ENCODE assay signal across 13 cellular contexts in the genomic region with DNA sequence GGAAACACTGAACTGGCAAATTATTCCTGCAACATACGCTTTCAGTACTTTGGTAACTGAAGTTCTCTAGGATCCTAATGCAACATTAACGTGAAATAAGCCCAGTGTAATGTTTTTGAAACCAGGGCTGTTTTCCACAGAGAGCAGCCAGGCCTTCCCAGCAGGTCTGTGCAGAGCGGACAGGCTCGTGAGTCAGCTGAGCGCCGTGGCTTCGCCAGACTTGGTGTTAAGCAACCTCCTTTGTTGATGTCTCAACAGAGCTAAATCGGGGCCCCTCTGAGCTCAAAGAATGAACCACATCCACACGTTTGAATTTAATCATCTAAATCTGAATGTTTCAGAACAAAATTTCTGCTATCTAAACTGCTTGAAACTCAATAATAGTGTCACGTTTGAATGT.
DNase-seq lines count a peak whose midpoint lies in the region; ATAC-seq and TF ChIP-seq lines count a peak whose summit lies in the region.
"Had no signal": no experiment of that assay in that cellular context is flagged by ENCODE, and none has a peak within 500 bp of the region (broad histone marks: within the 10 kb centered on the region; RNA-seq: fewer than 3 reads in every experiment).

No MANE protein-coding gene starts in this region.

- no peak overlapping the region for H3K9ac ChIP-seq in neural progenitor cell
- H3K9ac ChIP-seq: BLaER1 had no signal

- no peak overlapping the region for H3K4me2 ChIP-seq in neural progenitor cell
- no peak overlapping the region for H3K4me2 ChIP-seq in OCI-LY7 (ENCODE audit: low read length)
- H3K4me2 ChIP-seq: BLaER1 had no signal

- peak; percentile 67 for DNase-seq in AG08396 (ENCODE audit: low spot score)
- DNase-seq in M059J (ENCODE audit: low read depth), result peak; percentile 51
- peak; percentile 43 for DNase-seq in choroid plexus epithelial cell (ENCODE audit: low read depth)
- peak; percentile 46 for DNase-seq in neural progenitor cell (ENCODE audit: low spot score)
- no peak for DNase-seq in OCI-LY7 (ENCODE audit: low spot score)
- no peak for DNase-seq in T-helper 2 cell treated with Interferon-gamma antibody and Interleukin-4, amounts not matched to agents 5 μg/mL and 100 μg/mL, for 36 hours (ENCODE audit: low spot score)
- no peak for DNase-seq in activated CD4-positive, alpha-beta T cell treated with anti-CD3 and anti-CD28 coated beads for 4 hours
- DNase-seq: activated T-cell treated with anti-CD3 and anti-CD28 coated beads, Interleukin-2, amount 50 U/mL, for 24 hours; cerebellar nuclear complex had no signal

- no peak for ATAC-seq in HG02970 (IDR thresholded peaks at IDR 0.05; ENCODE audit: low FRiP score, unreplicated experiment)
- ATAC-seq: K562 had no signal

- H3K9me3 ChIP-seq in neural progenitor cell (ENCODE audit: low read depth), result no peaks in the 10 kb centered on the region
- no peaks in the 10 kb centered on the region for H3K9me3 ChIP-seq in OCI-LY7 (ENCODE audit: low read length)
- H3K9me3 ChIP-seq: BLaER1 had no signal

- H3K36me3 Mint-ChIP-seq in neural progenitor cell, result no peaks in the 10 kb centered on the region
- H3K36me3 Mint-ChIP-seq in T-helper 2 cell treated with Interferon-gamma antibody and Interleukin-4, amounts not matched to agents 5 μg/mL and 100 μg/mL, for 36 hours (ENCODE audit: low read depth), result no peaks in the 10 kb centered on the region
- H3K36me3 Mint-ChIP-seq: type B pancreatic cell had no signal

- H3K36me3 ChIP-seq in neural progenitor cell, result no peaks in the 10 kb centered on the region
- no peaks in the 10 kb centered on the region for H3K36me3 ChIP-seq in OCI-LY7 (ENCODE audit: insufficient read depth, low read length)
- H3K36me3 ChIP-seq: BLaER1 had no signal

- H4K20me1 ChIP-seq in neural progenitor cell (ENCODE audit: low read depth) (no peaks in the 10 kb centered on the region), OCI-LY7 (ENCODE audit: insufficient read depth, low read length) (no peaks in the 10 kb centered on the region)
- H4K20me1 ChIP-seq: BLaER1 had no signal

- H3K79me2 ChIP-seq in neural progenitor cell (ENCODE audit: low read depth) (no peaks in the 10 kb centered on the region), OCI-LY7 (ENCODE audit: insufficient read depth, low read depth, low read length) (no peaks in the 10 kb centered on the region)

- H3K9me3 Mint-ChIP-seq in neural progenitor cell, result peaks cover 3% of the 10 kb centered on the region
- no peaks in the 10 kb centered on the region for H3K9me3 Mint-ChIP-seq in T-helper 2 cell treated with Interferon-gamma antibody and Interleukin-4, amounts not matched to agents 5 μg/mL and 100 μg/mL, for 36 hours
- H3K9me3 Mint-ChIP-seq: activated T-cell treated with anti-CD3 and anti-CD28 coated beads, Interleukin-2, amount 50 U/mL, for 24 hours had no signal

- no peaks in the 10 kb centered on the region for H3K27me3 ChIP-seq in neural progenitor cell
- H3K27me3 ChIP-seq: BLaER1 had no signal

- no peaks in the 10 kb centered on the region for H3F3A ChIP-seq in neural progenitor cell (ENCODE audit: low read depth)

- intact Hi-C loops in OCI-LY7 (cut with micrococcal nuclease; ENCODE audit: unreplicated experiment), result no loop called here

- no peaks in the 10 kb centered on the region for H3K9me2 ChIP-seq in OCI-LY7 (ENCODE audit: insufficient read depth, low read length)

- H3K27ac Mint-ChIP-seq in neural progenitor cell, result no peak overlapping the region
- H3K27ac Mint-ChIP-seq in T-helper 2 cell treated with Interferon-gamma antibody and Interleukin-4, amounts not matched to agents 5 μg/mL and 100 μg/mL, for 36 hours, result no peak overlapping the region
- H3K27ac Mint-ChIP-seq: activated T-cell treated with anti-CD3 and anti-CD28 coated beads, Interleukin-2, amount 50 U/mL, for 24 hours; type B pancreatic cell had no signal

- H3K4me3 Mint-ChIP-seq in neural progenitor cell, result no peak overlapping the region
- no peak overlapping the region for H3K4me3 Mint-ChIP-seq in T-helper 2 cell treated with Interferon-gamma antibody and Interleukin-4, amounts not matched to agents 5 μg/mL and 100 μg/mL, for 36 hours
- H3K4me3 Mint-ChIP-seq: activated T-cell treated with anti-CD3 and anti-CD28 coated beads, Interleukin-2, amount 50 U/mL, for 24 hours; type B pancreatic cell had no signal

- no peak overlapping the region for H3K27ac ChIP-seq in neural progenitor cell
- H3K27ac ChIP-seq in OCI-LY7 (ENCODE audit: low read depth, low read length, poor library complexity, severe bottlenecking), result no peak overlapping the region
- H3K27ac ChIP-seq: BLaER1 had no signal

- H3K27me3 Mint-ChIP-seq in neural progenitor cell (ENCODE audit: insufficient read depth, low read depth), result peaks cover 2% of the 10 kb centered on the region
- H3K27me3 Mint-ChIP-seq in T-helper 2 cell treated with Interferon-gamma antibody and Interleukin-4, amounts not matched to agents 5 μg/mL and 100 μg/mL, for 36 hours (ENCODE audit: low read depth), result peaks cover 9% of the 10 kb centered on the region

- no peak for TF ChIP-seq CTCF in choroid plexus epithelial cell (conservative IDR thresholded peaks at IDR 0.05; ENCODE audit: low read depth, low read length)
- TF ChIP-seq CTCF in neural progenitor cell (IDR thresholded peaks at IDR 0.05), result no peak
- TF ChIP-seq CTCF in OCI-LY7 (conservative IDR thresholded peaks at IDR 0.05; ENCODE audit: low read length), result no peak

- H2AFZ ChIP-seq in neural progenitor cell (replicated peaks), result no peak overlapping the region
- H2AFZ ChIP-seq in OCI-LY7 (ENCODE audit: low read length), result no peak overlapping the region

- H3K4me3 ChIP-seq in choroid plexus epithelial cell (ENCODE audit: low read depth, low read length) (no peak overlapping the region), neural progenitor cell (no peak overlapping the region), OCI-LY7 (ENCODE audit: low read depth, low read length, poor library complexity, severe bottlenecking) (no peak overlapping the region)
- H3K4me3 ChIP-seq: BLaER1, K562 had no signal

- H3K4me1 Mint-ChIP-seq in neural progenitor cell, result peaks cover 12% of the 10 kb centered on the region
- H3K4me1 Mint-ChIP-seq in T-helper 2 cell treated with Interferon-gamma antibody and Interleukin-4, amounts not matched to agents 5 μg/mL and 100 μg/mL, for 36 hours (ENCODE audit: low read depth), result no peaks in the 10 kb centered on the region

- POLR2A ChIA-PET in OCI-LY7 (lab: Charles Lee), result no interaction called here

- CTCF ChIA-PET in OCI-LY7 (lab: Charles Lee; ENCODE audit: unreplicated experiment), result no interaction called here

- H3K4me1 ChIP-seq in neural progenitor cell (peaks cover 20% of the 10 kb centered on the region), OCI-LY7 (ENCODE audit: insufficient read depth, low read length, poor library complexity, severe bottlenecking) (no peaks in the 10 kb centered on the region)
- H3K4me1 ChIP-seq: BLaER1 had no signal

- no TSS peak for BruUV-seq in OCI-LY7 (replicated peaks; lab: Mats Ljungman, UMichigan)

Comparison
In these comparisons a context has a peak if more than half of its experiments do, and no peak if none do; other contexts are left out.
1. DNase-seq: peak in AG08396 (single experiment), M059J (single experiment), choroid plexus epithelial cell (single experiment) and neural progenitor cell (single experiment); none in OCI-LY7 (single experiment), T-helper 2 cell treated with Interferon-gamma antibody and Interleukin-4, amounts not matched to agents 5 μg/mL and 100 μg/mL, for 36 hours (single experiment) and activated CD4-positive, alpha-beta T cell treated with anti-CD3 and anti-CD28 coated beads for 4 hours (0 of 2).